26 cellular contexts compared by ENCODE assay signal in genomic region chr16:18003033-18003432, GRCh38.
"Had no signal": no experiment of that assay in that cellular context is flagged by ENCODE, and none has a peak within 500 bp of the region (broad histone marks: within the 10 kb centered on the region; RNA-seq: fewer than 3 reads in every experiment).

No MANE protein-coding gene starts in this region.

- H3K36me3 ChIP-seq: brain microvascular endothelial cell, WERI-Rb-1 had no signal

- ATAC-seq: activated CD4-positive, CD25-positive, alpha-beta regulatory T cell treated with anti-CD3 and anti-CD28 coated beads, Interleukin-2, amount 50 U/mL, for 24 hours; activated CD8-positive, alpha-beta T cell treated with anti-CD3 and anti-CD28 coated beads for 36 hours; activated T-cell treated with anti-CD3 and anti-CD28 coated beads, Interleukin-2, amount 50 U/mL, for 4 hours; activated T-helper 17 cell treated with anti-CD3 and anti-CD28 coated beads, Interleukin-2, amount 50 U/mL, for 72 hours; esophagus mucosa had no signal

- DNase-seq: activated B cell treated with CpG ODN at 0.5 μM for 24 hours; activated CD4-positive, alpha-beta T cell treated with anti-CD3 and anti-CD28 coated beads for 48 hours; activated CD4-positive, alpha-beta T cell treated with anti-CD3 and anti-CD28 coated beads, Interleukin-2, amount 50 U/mL, for 1 hour; activated CD4-positive, alpha-beta T cell treated with anti-CD3 and anti-CD28 coated beads, Interleukin-2, amount 50 U/mL, for 48 hours; activated CD8-positive, alpha-beta memory T cell treated with anti-CD3 and anti-CD28 coated beads for 24 hours; activated CD8-positive, alpha-beta T cell treated with anti-CD3 and anti-CD28 coated beads for 36 hours; activated effector memory CD4-positive, alpha-beta T cell treated with Interleukin-2 at 50 U/mL for 16 hours; activated gamma-delta T cell treated with Interleukin-2 at 50 U/mL for 16 hours; activated naive CD4-positive, alpha-beta T cell treated with anti-CD3 and anti-CD28 coated beads, Interleukin-2, amount 50 U/mL, for 16 hours; activated naive CD4-positive, alpha-beta T cell treated with Interleukin-2 at 50 U/mL for 16 hours; activated T-cell treated with anti-CD3 and anti-CD28 coated beads, Interleukin-2, amount 50 U/mL, for 4 hours; amniotic stem cell; anterior cingulate cortex; brain microvascular endothelial cell; dorsolateral prefrontal cortex; effector memory CD4-positive, alpha-beta T cell; endodermal cell; foreskin fibroblast; head of caudate nucleus; hippocampal formation; T1000; WERI-Rb-1 had no signal

- H3K27ac ChIP-seq: brain microvascular endothelial cell, coronary artery, dorsolateral prefrontal cortex, WERI-Rb-1 had no signal

- H3K4me3 ChIP-seq: coronary artery, dorsolateral prefrontal cortex had no signal

- H3K27me3 ChIP-seq: brain microvascular endothelial cell had no signal
